8 cellular contexts compared by ENCODE assay signal in genomic region chr6:82589509-82590206, GRCh38.
DNase-seq lines count a peak whose midpoint lies in the region; ATAC-seq and TF ChIP-seq lines count a peak whose summit lies in the region.

No MANE protein-coding gene starts in this region.

- no peaks in the 10 kb centered on the region for H4K20me1 ChIP-seq in neural progenitor cell (ENCODE audit: low read depth)

- H3K4me1 ChIP-seq in neural progenitor cell = peaks cover 15% of the 10 kb centered on the region
- H3K4me1 ChIP-seq in testis = no peaks in the 10 kb centered on the region
- no peaks in the 10 kb centered on the region for H3K4me1 ChIP-seq in adrenal gland (replicated peaks in 1 of 2)
- H3K4me1 ChIP-seq in transverse colon = no peaks in the 10 kb centered on the region

- H2AFZ ChIP-seq in neural progenitor cell (replicated peaks) = no peak overlapping the region

- peak; percentile 43 for TF ChIP-seq CTCF in GM12865 (IDR thresholded peaks at IDR 0.05; ENCODE audit: insufficient read depth, low read depth, low read length, missing control alignments)
- TF ChIP-seq CTCF in neural progenitor cell (IDR thresholded peaks at IDR 0.05) = peak; percentile 20
- no peak for TF ChIP-seq CTCF in testis (IDR thresholded peaks at IDR 0.05)
- no peak for TF ChIP-seq CTCF in adrenal gland (IDR thresholded peaks at IDR 0.05)
- TF ChIP-seq CTCF in transverse colon (IDR thresholded peaks at IDR 0.05) = no peak

- no peak overlapping the region for H3K9ac ChIP-seq in neural progenitor cell

- H3F3A ChIP-seq in neural progenitor cell (ENCODE audit: low read depth) = no peaks in the 10 kb centered on the region

- no peaks in the 10 kb centered on the region for H3K27me3 Mint-ChIP-seq in neural progenitor cell (ENCODE audit: insufficient read depth, low read depth)

- ATAC-seq in GM21786 (IDR thresholded peaks at IDR 0.05; ENCODE audit: unreplicated experiment) = peak; percentile 80

- no peaks in the 10 kb centered on the region for H3K9me3 ChIP-seq in neural progenitor cell (ENCODE audit: low read depth)
- H3K9me3 ChIP-seq in testis = no peaks in the 10 kb centered on the region
- H3K9me3 ChIP-seq in adrenal gland (replicated peaks in 1 of 3) = no peaks in the 10 kb centered on the region
- H3K9me3 ChIP-seq in transverse colon = no peaks in the 10 kb centered on the region

- no peaks in the 10 kb centered on the region for H3K79me2 ChIP-seq in neural progenitor cell (ENCODE audit: low read depth)

- no peak for TF ChIP-seq EP300 in transverse colon (IDR thresholded peaks at IDR 0.05; ENCODE audit: low read depth)

- H3K27ac ChIP-seq in neural progenitor cell (no peak overlapping the region), testis (no peak overlapping the region), adrenal gland (no peak overlapping the region), transverse colon (no peak overlapping the region)

- H3K4me1 Mint-ChIP-seq in neural progenitor cell = peaks cover 25% of the 10 kb centered on the region

- H3K36me3 ChIP-seq in neural progenitor cell (no peaks in the 10 kb centered on the region), testis (ENCODE audit: low read depth, missing control alignments) (no peaks in the 10 kb centered on the region), adrenal gland (replicated peaks in 1 of 2) (no peaks in the 10 kb centered on the region), transverse colon (no peaks in the 10 kb centered on the region)

- TF ChIP-seq POLR2A in testis (IDR thresholded peaks at IDR 0.05) (no peak), adrenal gland (IDR thresholded peaks at IDR 0.05) (no peak), transverse colon (IDR thresholded peaks at IDR 0.05) (no peak)

- H3K27ac Mint-ChIP-seq in neural progenitor cell = peak overlapping the region; percentile 87

- peak; percentile 85 for DNase-seq in GM12865 (ENCODE audit: low read depth)
- peak; percentile 70 for DNase-seq in LoVo (ENCODE audit: low spot score)
- DNase-seq in amniotic epithelial cell (ENCODE audit: low read depth) = peak; percentile 70
- DNase-seq in neural progenitor cell (ENCODE audit: low spot score) = peak; percentile 18
- DNase-seq in testis = no peak
- DNase-seq in adrenal gland = no peak
- DNase-seq in transverse colon = no peak

- H3K4me2 ChIP-seq in neural progenitor cell = no peak overlapping the region

- in situ Hi-C loops in transverse colon (cut with MboI; ENCODE audit: low pct_ligation_motif_present in 1 of 4, low pct_unique_long_range_greater_than_20kb in 1 of 4, low sequenced_read_pairs in 3 of 4) = no loop called here

- peaks cover 7% of the 10 kb centered on the region for H3K36me3 Mint-ChIP-seq in neural progenitor cell

- no peak overlapping the region for H3K4me3 Mint-ChIP-seq in neural progenitor cell

- intact Hi-C loops in testis (cut with DNase I; ENCODE audit: low total_unique reads) = no loop called here
- intact Hi-C loops in adrenal gland (cut with DNase I) = no loop called here
- intact Hi-C loops in transverse colon (cut with DNase I; ENCODE audit: low total_unique reads) = loop anchor here (1.0 kb wide), 1 partner anchor 32 kb away; no protein-coding TSS in a partner anchor

- H3K27me3 ChIP-seq in neural progenitor cell (no peaks in the 10 kb centered on the region), testis (no peaks in the 10 kb centered on the region), adrenal gland (no peaks in the 10 kb centered on the region), transverse colon (no peaks in the 10 kb centered on the region)

- H3K9me3 Mint-ChIP-seq in neural progenitor cell = peaks cover 11% of the 10 kb centered on the region

- 61 to 68% methylated on average over 5 of the region's 5 CpGs for WGBS in testis, 2 donors
- 49 to 54% (median 52%) methylated on average over 5 of the region's 5 CpGs for WGBS in adrenal gland, 4 donors
- whole genome bisulfite sequencing in transverse colon (ENCODE audit: low coverage in 1 of 2), 2 donors = 17 to 42% methylated on average over 1 to 5 of the region's 5 CpGs

- H3K4me3 ChIP-seq in GM12865 (ENCODE audit: low read depth, low read length) (no peak overlapping the region), neural progenitor cell (no peak overlapping the region), testis (no peak overlapping the region), adrenal gland (no peak overlapping the region), transverse colon (no peak overlapping the region)

Comparison
In these comparisons a context has a peak if more than half of its experiments do, and no peak if none do; other contexts are left out.
1. DNase-seq: peak in GM12865 (single experiment), LoVo (single experiment), amniotic epithelial cell (single experiment) and neural progenitor cell (single experiment); none in testis (single experiment), adrenal gland (0 of 7) and transverse colon (single experiment).
2. CTCF ChIP-seq: peak in GM12865 (single experiment) and neural progenitor cell (single experiment); none in testis (0 of 3), adrenal gland (0 of 6) and transverse colon (0 of 5).